In the genomic region with DNA sequence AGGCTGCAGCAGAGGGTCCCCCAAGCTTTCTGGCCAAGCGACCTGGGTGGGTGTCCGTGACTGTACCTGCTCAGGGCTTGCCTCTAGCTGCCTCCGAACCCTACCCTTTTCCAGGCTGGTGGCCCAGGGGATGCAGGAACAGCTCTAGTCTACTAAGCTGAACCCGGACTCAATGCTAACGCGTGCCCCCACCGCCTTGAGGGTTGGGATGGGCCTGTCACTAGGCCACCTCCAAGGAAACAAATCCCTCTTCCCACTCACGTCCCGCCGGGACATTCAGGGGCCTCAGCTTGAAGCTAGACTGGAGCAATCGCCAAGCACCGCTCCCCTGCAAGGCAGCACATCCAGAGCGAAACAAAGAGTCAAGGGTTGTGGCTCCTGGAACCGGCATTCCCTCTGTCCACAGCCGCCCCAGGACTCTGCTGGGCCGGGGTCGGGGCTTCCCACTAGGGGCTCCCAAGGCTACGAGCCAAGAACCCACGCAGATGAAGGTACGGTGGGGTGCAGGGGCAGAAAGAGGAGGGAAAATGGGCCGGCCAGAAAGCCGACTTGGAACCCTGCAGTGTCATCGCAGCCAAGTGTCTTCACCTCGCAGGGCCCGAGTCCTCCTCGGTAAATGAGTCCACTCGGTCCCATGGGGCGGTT, we compare ENCODE assay signal across 8 cellular contexts. TPM values are rescaled to one million over a fixed set of nuclear protein-coding genes. Genes with fewer than 3 reads are reported as not detected.
A peak's percentile ranks its signal among the peaks of the same experiment; 100 is the strongest.
DNase-seq lines count a peak whose midpoint lies in the region; ATAC-seq, FAIRE-seq and TF ChIP-seq lines count a peak whose summit lies in the region.

No MANE protein-coding gene starts in this region.

- H3K27me3 ChIP-seq in Loucy (ENCODE audit: insufficient read depth, low read length, poor library complexity, severe bottlenecking): no peaks in the 10 kb centered on the region
- no peaks in the 10 kb centered on the region for H3K27me3 ChIP-seq in astrocyte (ENCODE audit: insufficient read depth, low read length)

- peaks cover 13% of the 10 kb centered on the region for H3K27me3 Mint-ChIP-seq in astrocyte (ENCODE audit: low read depth, unreplicated experiment)
- no peaks in the 10 kb centered on the region for H3K27me3 Mint-ChIP-seq in stimulated activated naive B cell treated with anti-CD40 and anti-IgM and Interleukin-4, amounts not matched to agents 10 μg/mL and 1 μg/mL and 100 μg/mL, for 72 hours

- no peaks in the 10 kb centered on the region for H3K9me3 Mint-ChIP-seq in astrocyte (ENCODE audit: unreplicated experiment)
- H3K9me3 Mint-ChIP-seq in stimulated activated naive B cell treated with anti-CD40 and anti-IgM and Interleukin-4, amounts not matched to agents 10 μg/mL and 1 μg/mL and 100 μg/mL, for 72 hours: no peaks in the 10 kb centered on the region

- H3K9me3 ChIP-seq in Loucy (ENCODE audit: insufficient read depth, low read depth, low read length) (no peaks in the 10 kb centered on the region), astrocyte (ENCODE audit: insufficient read depth, low read depth, low read length) (no peaks in the 10 kb centered on the region), kidney (ENCODE audit: control insufficient read depth in 1 of 2, low read length in 2 of 2) (no peaks in the 10 kb centered on the region)

- no peaks in the 10 kb centered on the region for H3K9me2 ChIP-seq in Loucy (replicated peaks; ENCODE audit: low read depth, low read length)

- peak overlapping the region; percentile 95 for H3K9ac ChIP-seq in Loucy (ENCODE audit: low read depth, low read length, poor library complexity, severe bottlenecking)
- H3K9ac ChIP-seq in astrocyte (ENCODE audit: low read length): peak overlapping the region; percentile 81
- peak overlapping the region; percentile 84 for H3K9ac ChIP-seq in kidney (ENCODE audit: low read length in 2 of 2)

- no peaks in the 10 kb centered on the region for H3F3A ChIP-seq in Loucy (ENCODE audit: low read depth)

- H3K36me3 ChIP-seq in Loucy (ENCODE audit: insufficient read depth, low read length): no peaks in the 10 kb centered on the region
- no peaks in the 10 kb centered on the region for H3K36me3 ChIP-seq in astrocyte (ENCODE audit: insufficient read depth, low read length)
- no peaks in the 10 kb centered on the region for H3K36me3 ChIP-seq in kidney (ENCODE audit: control insufficient read depth in 1 of 2, insufficient read depth in 2 of 2, low read length in 2 of 2)

- DNase-seq in activated CD4-positive, alpha-beta T cell treated with anti-CD3 and anti-CD28 coated beads, Interleukin-2, amount 50 U/mL, for 48 hours: peak; percentile 34 to 42
- DNase-seq in activated CD4-positive, alpha-beta T cell treated with anti-CD3 and anti-CD28 coated beads for 4 hours: no peak
- DNase-seq in astrocyte (ENCODE audit: low read depth) (no peak), kidney (no peak), DMS114 treated with DMSO at 0.1 percent for 48 hours (lab: John Stamatoyannopoulos, UW; ENCODE audit: unreplicated experiment) (no peak)
- no peak for DNase-seq in stimulated activated naive B cell treated with anti-CD40 and anti-IgM and Interleukin-4, amounts not matched to agents 10 μg/mL and 1 μg/mL and 100 μg/mL, for 72 hours

- peak overlapping the region; percentile 35 for H3K4me3 Mint-ChIP-seq in astrocyte (ENCODE audit: unreplicated experiment)
- H3K4me3 Mint-ChIP-seq in stimulated activated naive B cell treated with anti-CD40 and anti-IgM and Interleukin-4, amounts not matched to agents 10 μg/mL and 1 μg/mL and 100 μg/mL, for 72 hours: peak overlapping the region; percentile 88 to 93

- no peak overlapping the region for H3K27ac Mint-ChIP-seq in astrocyte (ENCODE audit: unreplicated experiment)
- peak overlapping the region; percentile 98 for H3K27ac Mint-ChIP-seq in stimulated activated naive B cell treated with anti-CD40 and anti-IgM and Interleukin-4, amounts not matched to agents 10 μg/mL and 1 μg/mL and 100 μg/mL, for 72 hours

- H3K4me1 ChIP-seq in Loucy (ENCODE audit: insufficient read depth, low read length, poor library complexity, severe bottlenecking) (peaks cover 32% of the 10 kb centered on the region), astrocyte (ENCODE audit: insufficient read depth, low read length) (peaks cover 14% of the 10 kb centered on the region), kidney (ENCODE audit: control insufficient read depth in 1 of 2, insufficient read depth in 1 of 2, low read depth in 1 of 2, low read length in 2 of 2) (peaks cover 36 to 43% of the 10 kb centered on the region in 2 donors)

- H4K20me1 ChIP-seq in Loucy (ENCODE audit: insufficient read depth, low read length, poor library complexity, severe bottlenecking) (no peaks in the 10 kb centered on the region), astrocyte (ENCODE audit: insufficient read depth, low read length) (peaks cover 8% of the 10 kb centered on the region)

- peaks cover 13% of the 10 kb centered on the region for H3K4me1 Mint-ChIP-seq in astrocyte (ENCODE audit: low read depth, unreplicated experiment)
- peaks cover 67 to 88% of the 10 kb centered on the region in 2 donors for H3K4me1 Mint-ChIP-seq in stimulated activated naive B cell treated with anti-CD40 and anti-IgM and Interleukin-4, amounts not matched to agents 10 μg/mL and 1 μg/mL and 100 μg/mL, for 72 hours

- H3K79me2 ChIP-seq in Loucy (ENCODE audit: insufficient read depth, low read length) (peaks cover 12% of the 10 kb centered on the region), astrocyte (ENCODE audit: insufficient read depth, low read length) (no peaks in the 10 kb centered on the region)

- peak overlapping the region; percentile 92 for H2AFZ ChIP-seq in Loucy (ENCODE audit: low read length)
- H2AFZ ChIP-seq in astrocyte (ENCODE audit: low read depth, low read length): peak overlapping the region; percentile 81

- intact Hi-C loops in kidney (cut with DNase I): no loop called here

- H3K27ac ChIP-seq in astrocyte (ENCODE audit: low read depth, low read length) (peak overlapping the region; percentile 68), kidney (ENCODE audit: low read depth in 2 of 2, low read length in 2 of 2) (peak overlapping the region; percentile 86 to 92)

- H3K4me3 ChIP-seq in Loucy (ENCODE audit: low read length, poor library complexity, severe bottlenecking) (peak overlapping the region; percentile 84), astrocyte (ENCODE audit: insufficient read depth, low read depth, low read length) (peak overlapping the region; percentile 73), kidney (ENCODE audit: low read length in 2 of 2) (peak overlapping the region; percentile 72 to 77)

- TF ChIP-seq CTCF in Loucy (conservative IDR thresholded peaks at IDR 0.05; ENCODE audit: low read length): no peak
- TF ChIP-seq CTCF in astrocyte (IDR thresholded peaks at IDR 0.05; ENCODE audit: insufficient read depth, low read depth, low read length): no peak
- TF ChIP-seq CTCF in kidney (IDR thresholded peaks at IDR 0.05; ENCODE audit: borderline replicate concordance, extremely low read depth, insufficient read depth): no peak

- peak overlapping the region; percentile 94 for H3K4me2 ChIP-seq in Loucy (ENCODE audit: low read depth, low read length, poor library complexity, severe bottlenecking)
- H3K4me2 ChIP-seq in astrocyte (ENCODE audit: low read length): peak overlapping the region; percentile 100

- peaks cover 4% of the 10 kb centered on the region for H3K36me3 Mint-ChIP-seq in astrocyte (ENCODE audit: low read depth, unreplicated experiment)
- peaks cover 14 to 33% of the 10 kb centered on the region in 2 donors for H3K36me3 Mint-ChIP-seq in stimulated activated naive B cell treated with anti-CD40 and anti-IgM and Interleukin-4, amounts not matched to agents 10 μg/mL and 1 μg/mL and 100 μg/mL, for 72 hours

- no peak for FAIRE-seq in astrocyte (lab: Jason Lieb, UNC)
- FAIRE-seq in kidney (lab: Jason Lieb, UNC): no peak

- ATAC-seq in stimulated activated naive B cell treated with anti-CD40 and anti-IgM and Interleukin-4, amounts not matched to agents 10 μg/mL and 1 μg/mL and 100 μg/mL, for 72 hours (replicated peaks): peak; percentile 1
- ATAC-seq in HG02981 (IDR thresholded peaks at IDR 0.05; ENCODE audit: unreplicated experiment): no peak

RNA-seq across cellular contexts. Expression of gene FBXL22, which starts 2.9 kb away (rescaled TPM):
- total RNA-seq in astrocyte: 0.34 and 0.43 TPM in 2 replicates
- total RNA-seq in kidney: 4.7 TPM
- 1.2 TPM for polyA plus RNA-seq in kidney (ENCODE audit: insufficient read depth, low read depth, low replicate concordance)

Comparison
In these comparisons a context has a peak if more than half of its experiments do, and no peak if none do; other contexts are left out.
1. DNase-seq: peak in activated CD4-positive, alpha-beta T cell treated with anti-CD3 and anti-CD28 coated beads, Interleukin-2, amount 50 U/mL, for 48 hours (2 of 2); none in activated CD4-positive, alpha-beta T cell treated with anti-CD3 and anti-CD28 coated beads for 4 hours (0 of 2), astrocyte (single experiment), kidney (single experiment), stimulated activated naive B cell treated with anti-CD40 and anti-IgM and Interleukin-4, amounts not matched to agents 10 μg/mL and 1 μg/mL and 100 μg/mL, for 72 hours (single experiment) and DMS114 treated with DMSO at 0.1 percent for 48 hours (single experiment).
2. Peak in every context shown above with its lines, with median percentiles within 50 percentile points of each other: H3K4me3 ChIP-seq and H3K9ac ChIP-seq.